In genomic region chr17:41069031-41069430, GRCh38 we compare ENCODE assay signal across 21 cellular contexts. TPM values are rescaled to one million over a fixed set of nuclear protein-coding genes. Genes with fewer than 3 reads are reported as not detected.
A peak's percentile ranks its signal among the peaks of the same experiment; 100 is the strongest.
DNase-seq lines count a peak whose midpoint lies in the region; ATAC-seq and TF ChIP-seq lines count a peak whose summit lies in the region.
"Had no signal": no experiment of that assay in that cellular context is flagged by ENCODE, and none has a peak within 500 bp of the region (broad histone marks: within the 10 kb centered on the region; RNA-seq: fewer than 3 reads in every experiment).

No MANE protein-coding gene starts in this region.

- no peak overlapping the region for H4K5ac ChIP-seq in IMR-90 (ENCODE audit: low read depth, low read length)

- dilution Hi-C loops in IMR-90 (cut with HindIII; ENCODE audit: low sequenced_read_pairs, unreplicated experiment): no loop called here

- no peak for TF ChIP-seq POLR2A in IMR-90 (IDR thresholded peaks at IDR 0.05; ENCODE audit: low read depth, low read length)

- H2BK15ac ChIP-seq in IMR-90 (ENCODE audit: low read depth, low read length): peak overlapping the region; percentile 25; the same call in 2 of the 3 replicates

- H3K27ac ChIP-seq in IMR-90 (ENCODE audit: insufficient read depth, low read length): no peak overlapping the region
- H3K27ac ChIP-seq: 22Rv1, A549, BLaER1 had no signal

- no peaks in the 10 kb centered on the region for H3K79me1 ChIP-seq in IMR-90 (ENCODE audit: low read depth in 1 of 2, low read length in 2 of 2)

- no peaks in the 10 kb centered on the region for H4K20me1 ChIP-seq in IMR-90 (ENCODE audit: insufficient read depth, low read length)
- H4K20me1 ChIP-seq: BLaER1 had no signal

- ATAC-seq in IMR-90 (ENCODE audit: low read depth) (no peak), GM21825 (IDR thresholded peaks at IDR 0.05; ENCODE audit: unreplicated experiment) (no peak)
- ATAC-seq: A549 had no signal

- no peak for TF ChIP-seq RAD21 in IMR-90 (IDR thresholded peaks at IDR 0.05; ENCODE audit: low read length)

- WGBS in IMR-90 (ENCODE audit: extremely low coverage in 2 of 2, insufficient read length in 1 of 2), 2 experiments: no CpG with 5 or more reads among the region's 3 CpGs

- H2AFZ ChIP-seq in IMR-90 (replicated peaks; ENCODE audit: low read length, poor library complexity): no peak overlapping the region

- peak overlapping the region; percentile 93 for H2BK20ac ChIP-seq in IMR-90 (ENCODE audit: low read depth, low read length)

- H3K23ac ChIP-seq in IMR-90 (ENCODE audit: low read depth, low read length): no peak overlapping the region

- 0 out of 2 replicates have a peak overlapping the region, but pooled peaks have one; percentile 24 for H3K14ac ChIP-seq in IMR-90 (replicated peaks; ENCODE audit: low read depth, low read length)

- no peak overlapping the region for H3K56ac ChIP-seq in IMR-90 (ENCODE audit: extremely low read depth, insufficient read depth, low read length)

- H3K4me3 ChIP-seq in IMR-90 (ENCODE audit: insufficient read depth, low read depth, low read length): no peak overlapping the region
- H3K4me3 ChIP-seq: A549, BLaER1 had no signal

- POLR2A ChIA-PET in IMR-90 (lab: Charles Lee; ENCODE audit: unreplicated experiment): no interaction called here

- in situ Hi-C loops in IMR-90 (cut with MboI; ENCODE audit: low sequenced_read_pairs): no loop called here

- H3K18ac ChIP-seq in IMR-90 (ENCODE audit: low read depth, low read length): peak overlapping the region; percentile 33; the same call in 1 of the 2 replicates

- peak; percentile 18 for DNase-seq in NOMO-1 treated with DMSO at 0.1 percent for 48 hours (lab: John Stamatoyannopoulos, UW; ENCODE audit: unreplicated experiment)
- DNase-seq in NOMO-1 treated with dmso at 0.1 percent for 144 hours (lab: John Stamatoyannopoulos, UW; ENCODE audit: unreplicated experiment): no peak
- no peak for DNase-seq in IMR-90
- peak; percentile 69 for DNase-seq in MV-4-11 (lab: John Stamatoyannopoulos, UW)
- DNase-seq in COLO668 (lab: John Stamatoyannopoulos, UW; ENCODE audit: unreplicated experiment): no peak
- no peak for DNase-seq in GOT3 (lab: John Stamatoyannopoulos, UW)
- DNase-seq: BE2C; C1 segment of cervical spinal cord; Caco-2; Calu3; CD4-positive, alpha-beta memory T cell; CD4-positive, CD25-positive, alpha-beta regulatory T cell; CD8-positive, alpha-beta memory T cell; DMS79 treated with DMSO at 0.1 percent for 48 hours; GF-D8 had no signal

- H2BK5ac ChIP-seq in IMR-90 (ENCODE audit: low read depth, low read length, poor library complexity, severe bottlenecking): no peak overlapping the region

- CTCF ChIA-PET in IMR-90 (lab: Yijun Ruan, JAX): no interaction called here

- BruUV-seq in IMR-90 (replicated peaks; lab: Mats Ljungman, UMichigan): no TSS peak

- H2AK9ac ChIP-seq in IMR-90 (replicated peaks; ENCODE audit: low read depth, low read length, poor library complexity): no peak overlapping the region

- peaks cover 7% of the 10 kb centered on the region for H3K9me1 ChIP-seq in IMR-90 (ENCODE audit: insufficient read depth, low read length)

- peak overlapping the region; percentile 61; the same call in 1 of the 2 replicates for H4K91ac ChIP-seq in IMR-90 (ENCODE audit: insufficient read depth, low read depth, low read length)

- peak overlapping the region; percentile 83; the same call in 1 of the 2 replicates for H2AK5ac ChIP-seq in IMR-90 (ENCODE audit: low read depth, low read length)

- peak overlapping the region; percentile 65 for H3K4ac ChIP-seq in IMR-90 (ENCODE audit: low read depth, low read length)

- no peak overlapping the region for H3K9ac ChIP-seq in IMR-90 (ENCODE audit: low read depth, low read length)
- H3K9ac ChIP-seq: BLaER1 had no signal

- peak overlapping the region; percentile 40 for H2BK120ac ChIP-seq in IMR-90 (ENCODE audit: low read depth, low read length)

- H3K4me2 ChIP-seq in IMR-90 (ENCODE audit: low read depth, low read length): no peak overlapping the region
- H3K4me2 ChIP-seq: A549, BLaER1 had no signal

- H3K9me3 ChIP-seq in IMR-90 (ENCODE audit: control insufficient read depth, insufficient read depth, low read length): no peaks in the 10 kb centered on the region
- H3K9me3 ChIP-seq: A549, BE2C, BLaER1, Caco-2 had no signal

- intact Hi-C loops in IMR-90 (cut with micrococcal nuclease): no loop called here

- H4K8ac ChIP-seq in IMR-90 (ENCODE audit: low read depth in 2 of 2, low read length in 2 of 2): no peak overlapping the region

- peaks cover 4% of the 10 kb centered on the region; the same call in 1 of the 2 replicates for H3K4me1 ChIP-seq in IMR-90 (ENCODE audit: control insufficient read depth, insufficient read depth, low read length)
- H3K4me1 ChIP-seq: BE2C, BLaER1, Caco-2 had no signal

- TF ChIP-seq CTCF in IMR-90 (conservative IDR thresholded peaks at IDR 0.05; ENCODE audit: low read depth, low read length): no peak

- no peaks in the 10 kb centered on the region for H3K27me3 ChIP-seq in IMR-90 (ENCODE audit: control insufficient read depth, insufficient read depth, low read length)
- H3K27me3 ChIP-seq: BE2C, BLaER1 had no signal

- H3K36me3 ChIP-seq in IMR-90 (ENCODE audit: control insufficient read depth, insufficient read depth, low read length): no peaks in the 10 kb centered on the region
- H3K36me3 ChIP-seq: BE2C, BLaER1 had no signal

TF ChIP-seq in IMR-90, 13 proteins besides CTCF, POLR2A, EP300 and RAD21:
- TF ChIP-seq NFE2L2 (IDR thresholded peaks at IDR 0.05; ENCODE audit: low read depth, low read length) (no peak), RCOR1 (IDR thresholded peaks at IDR 0.05; ENCODE audit: insufficient replicate concordance, low read length) (no peak)

RNA-seq across cellular contexts. Expression of gene KRTAP2-4, which starts 3.4 kb away (rescaled TPM):
- total RNA-seq in IMR-90 (2012; rRNA removed): not detected in 2 replicates
- not detected in 2 replicates for polyA plus RNA-seq in IMR-90 (2012; rRNA removed)
- polyA plus RNA-seq in IMR-90 (2012; cell fraction: cytosol; rRNA removed): 0.19 TPM in 1 of 2 replicates, not detected in the other
- 0.23 TPM in 1 of 2 replicates, not detected in the other for polyA plus RNA-seq in IMR-90 (2012; cell fraction: nucleus; rRNA removed; ENCODE audit: low replicate concordance)
- total RNA-seq: A172; Caco-2; Calu3; CD4-positive, alpha-beta memory T cell; CD4-positive, CD25-positive, alpha-beta regulatory T cell; CD8-positive, alpha-beta memory T cell had no signal
- polyA plus RNA-seq: A549; CD14-positive monocyte; CD4-positive, alpha-beta memory T cell; CD4-positive, CD25-positive, alpha-beta regulatory T cell; CD8-positive, alpha-beta memory T cell had no signal

RNA-seq across cellular contexts. Expression of gene KRTAP2-3, which starts 9.1 kb away (rescaled TPM):
- total RNA-seq in IMR-90 (2012; rRNA removed): 1.4 TPM in 2 replicates
- polyA plus RNA-seq in IMR-90 (2012; rRNA removed): 35.2 and 35.6 TPM in 2 replicates
- polyA plus RNA-seq in IMR-90 (2012; cell fraction: cytosol; rRNA removed): 39.0 and 43.5 TPM in 2 replicates
- 7.0 and 32.7 TPM in 2 replicates for polyA plus RNA-seq in IMR-90 (2012; cell fraction: nucleus; rRNA removed; ENCODE audit: low replicate concordance)
- total RNA-seq: CD4-positive, alpha-beta memory T cell; CD4-positive, CD25-positive, alpha-beta regulatory T cell; CD8-positive, alpha-beta memory T cell had no signal
- polyA plus RNA-seq: A549; CD14-positive monocyte; CD4-positive, alpha-beta memory T cell; CD4-positive, CD25-positive, alpha-beta regulatory T cell; CD8-positive, alpha-beta memory T cell had no signal

RNA-seq across cellular contexts. Expression of gene KRTAP2-2, which starts 14.0 kb away (rescaled TPM):
- not detected in 2 replicates for total RNA-seq in IMR-90 (2012; rRNA removed)
- 0.17 TPM in 1 of 2 replicates, not detected in the other for polyA plus RNA-seq in IMR-90 (2012; rRNA removed)
- polyA plus RNA-seq in IMR-90 (2012; cell fraction: cytosol; rRNA removed): not detected in 2 replicates
- polyA plus RNA-seq in IMR-90 (2012; cell fraction: nucleus; rRNA removed; ENCODE audit: low replicate concordance): 0.77 TPM in 1 of 2 replicates, not detected in the other
- total RNA-seq: A172; Caco-2; Calu3; CD4-positive, alpha-beta memory T cell; CD4-positive, CD25-positive, alpha-beta regulatory T cell; CD8-positive, alpha-beta memory T cell had no signal
- polyA plus RNA-seq: A549; CD14-positive monocyte; CD4-positive, alpha-beta memory T cell; CD4-positive, CD25-positive, alpha-beta regulatory T cell; CD8-positive, alpha-beta memory T cell had no signal

RNA-seq across cellular contexts. Expression of gene KRTAP4-7, which starts 14.9 kb away (rescaled TPM):
- not detected in 2 replicates for total RNA-seq in IMR-90 (2012; rRNA removed)
- polyA plus RNA-seq in IMR-90 (2012; rRNA removed): 0.11 TPM in 1 of 2 replicates, not detected in the other
- polyA plus RNA-seq in IMR-90 (2012; cell fraction: cytosol; rRNA removed): not detected in 2 replicates
- polyA plus RNA-seq in IMR-90 (2012; cell fraction: nucleus; rRNA removed; ENCODE audit: low replicate concordance): 0.54 TPM in 1 of 2 replicates, not detected in the other
- total RNA-seq: A172; Caco-2; Calu3; CD4-positive, alpha-beta memory T cell; CD4-positive, CD25-positive, alpha-beta regulatory T cell; CD8-positive, alpha-beta memory T cell had no signal
- polyA plus RNA-seq: A549; CD14-positive monocyte; CD4-positive, alpha-beta memory T cell; CD4-positive, CD25-positive, alpha-beta regulatory T cell; CD8-positive, alpha-beta memory T cell had no signal

RNA-seq across cellular contexts. Expression of gene KRTAP2-1, which starts 21.9 kb away (rescaled TPM):
- total RNA-seq in IMR-90 (2012; rRNA removed): not detected in 2 replicates
- polyA plus RNA-seq in IMR-90 (2012; rRNA removed): not detected in 2 replicates
- polyA plus RNA-seq in IMR-90 (2012; cell fraction: cytosol; rRNA removed): 0.32 TPM in 1 of 2 replicates, not detected in the other
- 0.16 and 0.38 TPM in 2 replicates for polyA plus RNA-seq in IMR-90 (2012; cell fraction: nucleus; rRNA removed; ENCODE audit: low replicate concordance)
- total RNA-seq: A172; Caco-2; Calu3; CD4-positive, alpha-beta memory T cell; CD4-positive, CD25-positive, alpha-beta regulatory T cell; CD8-positive, alpha-beta memory T cell had no signal
- polyA plus RNA-seq: A549; CD14-positive monocyte; CD4-positive, alpha-beta memory T cell; CD4-positive, CD25-positive, alpha-beta regulatory T cell; CD8-positive, alpha-beta memory T cell had no signal

Comparison
In these comparisons a context has a peak if more than half of its experiments do, and no peak if none do; other contexts are left out.
1. DNase-seq: peak in NOMO-1 treated with DMSO at 0.1 percent for 48 hours (single experiment) and MV-4-11 (single experiment); none in NOMO-1 treated with dmso at 0.1 percent for 144 hours (single experiment), IMR-90 (single experiment), COLO668 (single experiment) and GOT3 (single experiment).